ENCODE assay signal across 3 cellular contexts in genomic region chr4:183111452-183111885, GRCh38.
TF ChIP-seq lines count a peak whose summit lies in the region.

No MANE protein-coding gene starts in this region.

TF ChIP-seq in GM23338, 12 proteins besides CTCF, POLR2A, EP300 and RAD21 (continues in another document):
- TF ChIP-seq JUNB (IDR thresholded peaks at IDR 0.05; ENCODE audit: unreplicated experiment) (no peak), ZNF114 (CRISPR knock-in tag; IDR thresholded peaks at IDR 0.05) (no peak), ETS1 (IDR thresholded peaks at IDR 0.05) (no peak), ZNF331 (CRISPR knock-in tag; IDR thresholded peaks at IDR 0.05; ENCODE audit: low read depth) (no peak), EZH2phosphoT487 (IDR thresholded peaks at IDR 0.05; ENCODE audit: unreplicated experiment) (no peak), EZH2 (IDR thresholded peaks at IDR 0.05; ENCODE audit: low read depth, unreplicated experiment) (no peak), STAT1 (IDR thresholded peaks at IDR 0.05; ENCODE audit: unreplicated experiment) (no peak)

TF ChIP-seq in WTC11, 78 proteins besides CTCF, POLR2A, EP300 and RAD21:
- TF ChIP-seq TEAD4 (CRISPR knock-in tag; IDR thresholded peaks at IDR 0.05) (no peak), E2F4 (CRISPR knock-in tag; IDR thresholded peaks at IDR 0.05; ENCODE audit: borderline replicate concordance, low read depth) (no peak), PRDM15 (CRISPR knock-in tag; IDR thresholded peaks at IDR 0.05) (no peak), CREM (CRISPR knock-in tag; IDR thresholded peaks at IDR 0.05) (no peak), FOXK1 (CRISPR knock-in tag; IDR thresholded peaks at IDR 0.05) (no peak), ZNF121 (CRISPR knock-in tag; IDR thresholded peaks at IDR 0.05) (peak; percentile 71), HMGA2 (CRISPR knock-in tag; IDR thresholded peaks at IDR 0.05) (no peak), ATF3 (CRISPR knock-in tag; conservative IDR thresholded peaks at IDR 0.05) (no peak)

TF ChIP-seq in HepG2, 621 proteins besides CTCF, POLR2A, EP300 and RAD21 (continues in another document):
- TF ChIP-seq RARA (CRISPR knock-in tag; IDR thresholded peaks at IDR 0.05), result peak; percentile 44; the same call in 1 of the 2 replicates
- no peak for TF ChIP-seq U2AF1 (optimal IDR thresholded peaks at IDR 0.05; ENCODE audit: low read depth, low read length)
- TF ChIP-seq CREB3 (CRISPR knock-in tag; IDR thresholded peaks at IDR 0.05), result no peak
- TF ChIP-seq TCF12 (IDR thresholded peaks at IDR 0.05), result no peak
- no peak for TF ChIP-seq TCF12 (CRISPR knock-in tag; IDR thresholded peaks at IDR 0.05)
- no peak for TF ChIP-seq GPN1 (CRISPR knock-in tag; IDR thresholded peaks at IDR 0.05; ENCODE audit: borderline replicate concordance)
- TF ChIP-seq KLF16 (CRISPR knock-in tag; IDR thresholded peaks at IDR 0.05), result peak in 1 of 2 experiments; percentile 54; a peak in 1 of 4 replicates
- no peak for TF ChIP-seq ZNF225 (CRISPR knock-in tag; IDR thresholded peaks at IDR 0.05)
- no peak for TF ChIP-seq IRX3 (CRISPR knock-in tag; IDR thresholded peaks at IDR 0.05; ENCODE audit: borderline replicate concordance, low read depth)
- 0 out of 2 replicates have a peak, but pooled peaks have one; percentile 22 for TF ChIP-seq ZNF646 (CRISPR knock-in tag; IDR thresholded peaks at IDR 0.05)
- TF ChIP-seq ZBTB14 (CRISPR knock-in tag; IDR thresholded peaks at IDR 0.05), result no peak
- no peak for TF ChIP-seq FUBP1 (CRISPR knock-in tag; IDR thresholded peaks at IDR 0.05; ENCODE audit: borderline replicate concordance)
- TF ChIP-seq ZNF563 (CRISPR knock-in tag; IDR thresholded peaks at IDR 0.05), result no peak
- TF ChIP-seq HMG20B (CRISPR knock-in tag; conservative IDR thresholded peaks at IDR 0.05), result 0 out of 2 replicates have a peak, but pooled peaks have one; percentile 18
- peak; percentile 69 for TF ChIP-seq RCOR2 (CRISPR knock-in tag; IDR thresholded peaks at IDR 0.05)
- peak; percentile 47 for TF ChIP-seq HDAC1 (CRISPR knock-in tag; IDR thresholded peaks at IDR 0.05)
- no peak for TF ChIP-seq PTBP1 (IDR thresholded peaks at IDR 0.05; ENCODE audit: low read depth, low read length, poor library complexity, severe bottlenecking)
- no peak for TF ChIP-seq ZNF230 (CRISPR knock-in tag; IDR thresholded peaks at IDR 0.05)
- TF ChIP-seq ZMYM3 (CRISPR knock-in tag; IDR thresholded peaks at IDR 0.05), result peak; percentile 86
- TF ChIP-seq ZNF597 (CRISPR knock-in tag; IDR thresholded peaks at IDR 0.05), result no peak
- TF ChIP-seq NR3C1 (CRISPR knock-in tag; IDR thresholded peaks at IDR 0.05), result no peak
- TF ChIP-seq STAT6 (CRISPR knock-in tag; IDR thresholded peaks at IDR 0.05; ENCODE audit: borderline replicate concordance), result 0 out of 2 replicates have a peak, but pooled peaks have one; percentile 78
- TF ChIP-seq ZNF543 (CRISPR knock-in tag; IDR thresholded peaks at IDR 0.05), result no peak
- TF ChIP-seq ZNF430 (CRISPR knock-in tag; IDR thresholded peaks at IDR 0.05), result no peak
- TF ChIP-seq ZNF83 (CRISPR knock-in tag; IDR thresholded peaks at IDR 0.05; ENCODE audit: borderline replicate concordance), result no peak
- no peak for TF ChIP-seq ZKSCAN1 (IDR thresholded peaks at IDR 0.05; ENCODE audit: low read length)
- no peak for TF ChIP-seq DBP (CRISPR knock-in tag; IDR thresholded peaks at IDR 0.05; ENCODE audit: not compliant biosample characterization)
- TF ChIP-seq KMT2B (CRISPR knock-in tag; IDR thresholded peaks at IDR 0.05), result no peak
- TF ChIP-seq ZNF776 (CRISPR knock-in tag; IDR thresholded peaks at IDR 0.05), result no peak
- TF ChIP-seq ARNT2 (CRISPR knock-in tag; IDR thresholded peaks at IDR 0.05; ENCODE audit: low read depth), result no peak
- TF ChIP-seq CCAR2 (optimal IDR thresholded peaks at IDR 0.05; ENCODE audit: low read depth, low read length), result no peak
- TF ChIP-seq ZNF503 (CRISPR knock-in tag; IDR thresholded peaks at IDR 0.05), result peak; percentile 51; the same call in 1 of the 2 replicates
- TF ChIP-seq HNRNPL (IDR thresholded peaks at IDR 0.05; ENCODE audit: low read depth, low read length), result no peak
- TF ChIP-seq MAFK (conservative IDR thresholded peaks at IDR 0.05 in 1 of 2, IDR thresholded peaks at IDR 0.05 in 1 of 2; ENCODE audit: low read length in 2 of 2), result no peak
- TF ChIP-seq ZNF577 (CRISPR knock-in tag; IDR thresholded peaks at IDR 0.05; ENCODE audit: borderline replicate concordance, low read depth), result no peak
- no peak for TF ChIP-seq MAFG (CRISPR knock-in tag; IDR thresholded peaks at IDR 0.05)
- TF ChIP-seq ZNF34 (CRISPR knock-in tag; IDR thresholded peaks at IDR 0.05; ENCODE audit: borderline replicate concordance), result no peak
